Comparison of ENCODE assay signal across 16 cellular contexts in the genomic region with DNA sequence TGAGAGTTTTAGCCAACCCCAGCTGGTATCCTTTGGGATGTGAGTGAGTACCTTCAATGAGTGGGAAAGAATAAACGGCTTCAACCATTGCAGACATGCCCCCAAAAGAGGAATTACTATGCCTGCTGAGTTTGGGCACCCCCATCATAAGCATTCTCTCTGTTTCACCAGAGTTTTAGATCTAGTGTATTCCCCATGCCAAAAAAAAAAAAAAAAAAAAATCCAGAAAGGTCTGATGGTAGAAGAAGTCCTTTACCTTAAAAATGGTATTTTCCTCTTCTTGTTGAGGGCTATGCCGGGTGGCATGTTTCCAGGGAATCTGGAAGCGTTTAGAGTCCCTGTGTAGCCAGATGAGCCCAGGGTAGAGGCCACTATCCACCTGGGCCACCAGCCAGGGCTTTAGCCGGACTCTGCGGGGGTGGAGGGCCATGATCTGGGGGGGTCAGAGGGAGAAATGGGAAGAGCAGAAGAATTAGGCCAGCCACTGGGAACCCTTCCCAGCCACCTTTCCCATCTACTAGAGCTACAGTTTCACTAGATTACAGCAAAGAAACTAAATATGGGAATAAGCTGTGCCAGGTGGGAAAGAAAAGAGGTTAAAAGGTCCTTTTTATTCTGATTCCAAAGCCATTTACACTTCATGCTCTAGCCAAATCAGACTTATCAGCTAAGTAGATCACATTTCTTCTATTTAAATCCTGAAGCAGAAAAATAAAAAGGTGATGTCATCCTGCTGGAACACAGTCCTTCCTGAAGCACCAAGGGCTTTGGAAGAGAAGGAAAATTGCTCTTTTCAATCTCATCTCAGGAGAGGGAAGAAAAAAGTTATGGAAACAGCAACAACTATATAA. TPM values are rescaled to one million over a fixed set of nuclear protein-coding genes. Genes with fewer than 3 reads are reported as not detected.
DNase-seq lines count a peak whose midpoint lies in the region; ATAC-seq and TF ChIP-seq lines count a peak whose summit lies in the region.
"Had no signal": no experiment of that assay in that cellular context is flagged by ENCODE, and none has a peak within 500 bp of the region (broad histone marks: within the 10 kb centered on the region; RNA-seq: fewer than 3 reads in every experiment).

No MANE protein-coding gene starts in this region.

- H3K4me1 ChIP-seq in adipocyte (ENCODE audit: control insufficient read depth, insufficient read depth, low read length) = peaks cover 15% of the 10 kb centered on the region
- H3K4me1 ChIP-seq in prostate gland (replicated peaks) = peaks cover 4% of the 10 kb centered on the region

- DNase-seq in EH (ENCODE audit: low read depth) = peak; percentile 47
- peak; percentile 34 for DNase-seq in adipocyte (ENCODE audit: low read depth)
- peak; percentile 86 for DNase-seq in cardiac septum (ENCODE audit: low spot score)
- DNase-seq in prostate gland (ENCODE audit: low spot score) = no peak
- no peak for DNase-seq in stimulated activated naive CD8-positive, alpha-beta T cell treated with anti-CD3 and anti-CD28 coated beads, Interleukin-15, Interleukin-2, amounts not matched to agents 100 U/mL and 50 U/mL, for 24 hours
- DNase-seq in Ammon's horn (ENCODE audit: low spot score) = no peak
- DNase-seq in effector CD4-positive, alpha-beta T cell = no peak
- DNase-seq: activated T-cell treated with anti-CD3 and anti-CD28 coated beads, Interleukin-2, amount 50 U/mL, for 72 hours; endodermal cell; hippocampal formation; Kasumi-1; stimulated activated CD8-positive, alpha-beta memory T cell treated with anti-CD3 and anti-CD28 coated beads, Interleukin-4, amount 100 ng/mL, for 48 hours had no signal

- H3K36me3 ChIP-seq in adipocyte (ENCODE audit: control insufficient read depth, insufficient read depth, low read length, severe bottlenecking) (no peaks in the 10 kb centered on the region), prostate gland (peaks cover 0 to under 1% of the 10 kb centered on the region in 2 donors)
- H3K36me3 ChIP-seq: vagina had no signal

- TF ChIP-seq CTCF in prostate gland (IDR thresholded peaks at IDR 0.05) = no peak

- H3K27me3 ChIP-seq in adipocyte (replicated peaks; ENCODE audit: control insufficient read depth, insufficient read depth, low read length) (no peaks in the 10 kb centered on the region), prostate gland (replicated peaks; ENCODE audit: insufficient read depth) (no peaks in the 10 kb centered on the region)
- H3K27me3 ChIP-seq: vagina had no signal

- intact Hi-C loops in cardiac septum (cut with DNase I) = no loop called here
- intact Hi-C loops in prostate gland (cut with DNase I) = no loop called here

- WGBS in prostate gland = 27% methylated on average over 5 of the region's 5 CpGs

- no peak for ATAC-seq in stimulated activated naive CD8-positive, alpha-beta T cell treated with anti-CD3 and anti-CD28 coated beads, Interleukin-15, Interleukin-2, amounts not matched to agents 100 U/mL and 50 U/mL, for 24 hours
- no peak for ATAC-seq in GM18520 (IDR thresholded peaks at IDR 0.05; ENCODE audit: unreplicated experiment)
- ATAC-seq: activated T-cell treated with anti-CD3 and anti-CD28 coated beads, Interleukin-2, amount 50 U/mL, for 72 hours had no signal

- H3K27ac ChIP-seq in prostate gland = peak overlapping the region; percentile 92 to 96
- H3K27ac ChIP-seq: vagina had no signal

- H3K9ac ChIP-seq in adipocyte (ENCODE audit: low read length) = no peak overlapping the region

- H3K4me3 ChIP-seq in adipocyte (ENCODE audit: low read length) = no peak overlapping the region
- H3K4me3 ChIP-seq in prostate gland = peak overlapping the region in 1 of 2 donors; percentile 51
- H3K4me3 ChIP-seq: lung, vagina had no signal

- no peaks in the 10 kb centered on the region for H3K9me3 ChIP-seq in adipocyte (ENCODE audit: control insufficient read depth, low read length)
- no peaks in the 10 kb centered on the region for H3K9me3 ChIP-seq in prostate gland
- H3K9me3 ChIP-seq: vagina had no signal

- no peak for TF ChIP-seq POLR2A in prostate gland (IDR thresholded peaks at IDR 0.05)

RNA-seq across cellular contexts. Expression of gene IRF6, which starts 4.7 kb away (rescaled TPM):
- total RNA-seq in cardiac septum = 34.0 TPM
- 100 to 1,000 TPM in 1 of 2 donors, 10 to 100 TPM in 1; 59.8 to 118 TPM for total RNA-seq in prostate gland
- total RNA-seq: H4 had no signal

RNA-seq across cellular contexts. Expression of gene C1orf74, which starts 16.9 kb away (rescaled TPM):
- 1.6 TPM for total RNA-seq in cardiac septum
- 1 to 10 TPM; 5.0 to 6.8 TPM for total RNA-seq in prostate gland

RNA-seq across cellular contexts. Expression of gene UTP25, which starts 26.6 kb away (rescaled TPM):
- total RNA-seq in cardiac septum = 4.1 TPM
- 1 to 10 TPM; 6.0 to 8.1 TPM for total RNA-seq in prostate gland

RNA-seq across cellular contexts. Expression of gene TRAF3IP3, which starts 45.4 kb away (rescaled TPM):
- total RNA-seq in cardiac septum (1.00 TPM), prostate gland (1 to 10 TPM in 1 of 2 donors, under 1 TPM in 1; 0.73 to 1.6 TPM)
- total RNA-seq: endodermal cell, H4 had no signal

Comparison
In these comparisons a context has a peak if more than half of its experiments do, and no peak if none do; other contexts are left out.
1. DNase-seq: peak in EH (single experiment), adipocyte (single experiment) and cardiac septum (single experiment); none in prostate gland (single experiment), stimulated activated naive CD8-positive, alpha-beta T cell treated with anti-CD3 and anti-CD28 coated beads, Interleukin-15, Interleukin-2, amounts not matched to agents 100 U/mL and 50 U/mL, for 24 hours (single experiment), Ammon's horn (single experiment) and effector CD4-positive, alpha-beta T cell (single experiment).